19 cellular contexts compared by ENCODE assay signal in the genomic region with DNA sequence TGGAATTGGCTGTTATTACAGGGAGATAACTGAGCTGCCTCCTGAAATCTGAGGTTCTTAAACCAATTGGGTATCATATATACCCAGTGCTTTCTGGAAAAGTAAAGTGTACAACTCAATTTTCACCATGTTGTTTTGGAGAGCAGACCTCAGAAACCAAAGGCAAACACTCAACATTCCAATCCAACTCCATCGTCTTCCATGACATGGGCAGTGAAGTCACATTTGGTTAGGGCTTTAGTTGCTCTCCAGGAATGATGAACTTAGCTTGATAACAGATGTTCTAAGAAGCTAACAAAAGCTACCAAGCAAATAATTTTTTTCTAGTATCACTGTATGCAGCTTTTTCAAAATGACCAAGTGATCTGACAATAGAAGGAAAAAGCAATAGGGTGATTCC.
DNase-seq lines count a peak whose midpoint lies in the region; ATAC-seq and TF ChIP-seq lines count a peak whose summit lies in the region.
"Had no signal": no experiment of that assay in that cellular context is flagged by ENCODE, and none has a peak within 500 bp of the region (broad histone marks: within the 10 kb centered on the region; RNA-seq: fewer than 3 reads in every experiment).

No MANE protein-coding gene starts in this region.

- no peak overlapping the region for H2BK5ac ChIP-seq in mesenchymal stem cell (ENCODE audit: low read depth, low read length, poor library complexity, severe bottlenecking)

- H3K4me1 Mint-ChIP-seq in Calu3 (ENCODE audit: low read depth, unreplicated experiment) (peaks cover 9% of the 10 kb centered on the region), chondrocyte (ENCODE audit: low read depth) (peaks cover 41% of the 10 kb centered on the region)
- H3K4me1 Mint-ChIP-seq: GM23338 had no signal

- no peak for ATAC-seq in HG03460 (IDR thresholded peaks at IDR 0.05; ENCODE audit: unreplicated experiment)
- ATAC-seq: GM23338, Right ventricle myocardium inferior had no signal

- H3K4me1 ChIP-seq in mesenchymal stem cell (ENCODE audit: control insufficient read depth, insufficient read depth, low read depth, low read length) = peaks cover 6% of the 10 kb centered on the region

- H3K23ac ChIP-seq in mesenchymal stem cell (ENCODE audit: low read length in 2 of 2) = no peak overlapping the region

- H3K27me3 Mint-ChIP-seq in Calu3 (ENCODE audit: unreplicated experiment) = no peaks in the 10 kb centered on the region
- H3K27me3 Mint-ChIP-seq in chondrocyte (ENCODE audit: low read depth) = no peaks in the 10 kb centered on the region

- H3K9me3 Mint-ChIP-seq in Calu3 (ENCODE audit: low read depth, unreplicated experiment) = no peaks in the 10 kb centered on the region
- no peaks in the 10 kb centered on the region for H3K9me3 Mint-ChIP-seq in chondrocyte (ENCODE audit: low read depth)
- H3K9me3 Mint-ChIP-seq: GM23338 had no signal

- no peak overlapping the region for H2AK5ac ChIP-seq in mesenchymal stem cell (ENCODE audit: low read length, severe bottlenecking)

- H3K4me3 ChIP-seq in brain microvascular endothelial cell (ENCODE audit: low read depth, low read length) = no peak overlapping the region
- no peak overlapping the region for H3K4me3 ChIP-seq in mesenchymal stem cell (ENCODE audit: insufficient read depth in 1 of 2, low read depth in 1 of 2, low read length in 2 of 2)
- H3K4me3 ChIP-seq: GM23338 had no signal

- CTCF ChIA-PET in Calu3 (lab: Charles Lee) = no interaction called here

- H3K4ac ChIP-seq in mesenchymal stem cell (ENCODE audit: low read depth in 1 of 2, low read length in 2 of 2) = no peak overlapping the region

- BruUV-seq in Calu3 (replicated peaks; lab: Mats Ljungman, UMichigan) = no TSS peak

- intact Hi-C loops in Calu3 (cut with micrococcal nuclease; ENCODE audit: unreplicated experiment) = no loop called here

- in situ Hi-C loops in brain microvascular endothelial cell (cut with HindIII; ENCODE audit: low pct_ligation_motif_present, low sequenced_read_pairs) = no loop called here

- H3K36me3 ChIP-seq in brain microvascular endothelial cell (replicated peaks) (no peaks in the 10 kb centered on the region), mesenchymal stem cell (ENCODE audit: control insufficient read depth in 1 of 2, insufficient read depth in 2 of 2, low read depth in 1 of 2, low read length in 2 of 2) (no peaks in the 10 kb centered on the region)

- H3K36me3 Mint-ChIP-seq in Calu3 (ENCODE audit: insufficient read depth, unreplicated experiment) = no peaks in the 10 kb centered on the region
- H3K36me3 Mint-ChIP-seq in chondrocyte (ENCODE audit: low read depth) = no peaks in the 10 kb centered on the region

- H3K27ac Mint-ChIP-seq in Calu3 (ENCODE audit: unreplicated experiment) (no peak overlapping the region), chondrocyte (ENCODE audit: unreplicated experiment) (no peak overlapping the region)
- H3K27ac Mint-ChIP-seq: GM23338 had no signal

- no peaks in the 10 kb centered on the region for H3K9me3 ChIP-seq in mesenchymal stem cell (ENCODE audit: control insufficient read depth, low read length)
- H3K9me3 ChIP-seq: SK-N-SH had no signal

- H3K27me3 ChIP-seq in brain microvascular endothelial cell (replicated peaks) (no peaks in the 10 kb centered on the region), mesenchymal stem cell (ENCODE audit: control insufficient read depth in 1 of 2, insufficient read depth in 1 of 2, low read length in 2 of 2) (peaks cover 0 to 29% of the 10 kb centered on the region in 2 experiments)

- no peak overlapping the region for H2BK12ac ChIP-seq in mesenchymal stem cell (ENCODE audit: low read length in 2 of 2)

- H2BK15ac ChIP-seq in mesenchymal stem cell (ENCODE audit: low read depth, poor library complexity, severe bottlenecking) = no peak overlapping the region

- H4K8ac ChIP-seq in mesenchymal stem cell (ENCODE audit: low read length) = no peak overlapping the region

- H3K4me2 ChIP-seq in mesenchymal stem cell (ENCODE audit: low read length, poor library complexity, severe bottlenecking) = no peak overlapping the region
- H3K4me2 ChIP-seq: GM23338, SK-N-SH had no signal

- no peak overlapping the region for H3K18ac ChIP-seq in mesenchymal stem cell (ENCODE audit: low read depth in 1 of 2, low read length in 2 of 2)

- TF ChIP-seq CTCF in brain microvascular endothelial cell (IDR thresholded peaks at IDR 0.05; ENCODE audit: low read depth, low read length, missing control alignments) = no peak
- no peak for TF ChIP-seq CTCF in Calu3 (IDR thresholded peaks at IDR 0.05; ENCODE audit: unreplicated experiment)
- TF ChIP-seq CTCF in chondrocyte (IDR thresholded peaks at IDR 0.05) = no peak

- no CpG with 5 or more reads among the region's 1 CpG for WGBS in mesenchymal stem cell

- no peak overlapping the region for H3K4me3 Mint-ChIP-seq in Calu3 (ENCODE audit: low read depth, unreplicated experiment)
- no peak overlapping the region for H3K4me3 Mint-ChIP-seq in chondrocyte (ENCODE audit: unreplicated experiment)
- H3K4me3 Mint-ChIP-seq: GM23338 had no signal

- no peak overlapping the region for H3K27ac ChIP-seq in brain microvascular endothelial cell
- H3K27ac ChIP-seq in mesenchymal stem cell (ENCODE audit: low read length, poor library complexity, severe bottlenecking) = no peak overlapping the region

- no peak overlapping the region for H3K14ac ChIP-seq in mesenchymal stem cell (ENCODE audit: low read length in 2 of 2)

- no peaks in the 10 kb centered on the region for H3K79me1 ChIP-seq in mesenchymal stem cell (replicated peaks; ENCODE audit: low read length, poor library complexity, severe bottlenecking)

- H2AFZ ChIP-seq in mesenchymal stem cell (ENCODE audit: low read depth, low read length) = no peak overlapping the region
- H2AFZ ChIP-seq: GM23338 had no signal

- H4K91ac ChIP-seq in mesenchymal stem cell (ENCODE audit: low read length) = no peak overlapping the region

- H2BK120ac ChIP-seq in mesenchymal stem cell (ENCODE audit: low read depth, low read length) = no peak overlapping the region

- DNase-seq in AG08395 (ENCODE audit: low spot score) (peak; percentile 52), H4 (ENCODE audit: low spot score) (peak; percentile 28), brain microvascular endothelial cell (peak; percentile 51), mesenchymal stem cell (peak; percentile 43), Calu3 (no peak), chondrocyte (ENCODE audit: low spot score) (no peak), T-helper 1 cell (no peak)
- DNase-seq: C1 segment of cervical spinal cord, DMS79, GF-D8, Kasumi-1, NCI-H1417, NCI-H1930, NCI-H510A, NCI-H82, SK-N-SH had no signal

- H3K9ac ChIP-seq in mesenchymal stem cell (ENCODE audit: low read length) = no peak overlapping the region
- H3K9ac ChIP-seq: SK-N-SH had no signal

Comparison
In these comparisons a context has a peak if more than half of its experiments do, and no peak if none do; other contexts are left out.
1. DNase-seq: peak in AG08395 (single experiment), H4 (single experiment), brain microvascular endothelial cell (single experiment) and mesenchymal stem cell (single experiment); none in Calu3 (single experiment), chondrocyte (single experiment) and T-helper 1 cell (0 of 5).